Comparison of ENCODE assay signal across 1 cellular context in genomic region chr1:202806845-202807366, GRCh38.
TF ChIP-seq lines count a peak whose summit lies in the region.

No MANE protein-coding gene starts in this region.

TF ChIP-seq in K562, 482 proteins besides CTCF, POLR2A, EP300 and RAD21 (continued from another document and continues in another):
- TF ChIP-seq USF2 (CRISPR knock-in tag; IDR thresholded peaks at IDR 0.05) (no peak), RBM39 (optimal IDR thresholded peaks at IDR 0.05; ENCODE audit: low read depth, low read length) (no peak), ZNF79 (CRISPR knock-in tag; IDR thresholded peaks at IDR 0.05; ENCODE audit: low read depth) (no peak), ZNF584 (CRISPR knock-in tag; IDR thresholded peaks at IDR 0.05; ENCODE audit: low read depth) (no peak), SOX6 (IDR thresholded peaks at IDR 0.05) (no peak), MAFG (tag; conservative IDR thresholded peaks at IDR 0.05) (no peak), E2F4 (CRISPR knock-in tag; IDR thresholded peaks at IDR 0.05; ENCODE audit: low read depth) (peak; percentile 36; the same call in 1 of the 2 replicates), BHLHE40 (IDR thresholded peaks at IDR 0.05; ENCODE audit: low read length) (0 out of 2 replicates have a peak, but pooled peaks have one; percentile 7), ZNF263 (CRISPR knock-in tag; IDR thresholded peaks at IDR 0.05; ENCODE audit: borderline replicate concordance) (no peak), HCFC1 (IDR thresholded peaks at IDR 0.05; ENCODE audit: low read depth, low read length) (no peak), NR4A1 (CRISPR knock-in tag; IDR thresholded peaks at IDR 0.05) (0 out of 2 replicates have a peak, but pooled peaks have one; percentile 53), NR4A1 (tag; IDR thresholded peaks at IDR 0.05) (no peak), CREBBP (IDR thresholded peaks at IDR 0.05; ENCODE audit: low read depth, low read length) (no peak), THRB (CRISPR knock-in tag; conservative IDR thresholded peaks at IDR 0.05) (no peak), TCFL5 (CRISPR knock-in tag; conservative IDR thresholded peaks at IDR 0.05) (no peak), ZNF347 (CRISPR knock-in tag; IDR thresholded peaks at IDR 0.05; ENCODE audit: low read depth) (no peak), NCOA4 (IDR thresholded peaks at IDR 0.05; ENCODE audit: partially characterized antibody) (no peak), SFPQ (IDR thresholded peaks at IDR 0.05; ENCODE audit: low read depth, low read length) (no peak), TEAD4 (IDR thresholded peaks at IDR 0.05; ENCODE audit: low read length) (no peak), TEAD4 (CRISPR knock-in tag; IDR thresholded peaks at IDR 0.05; ENCODE audit: borderline replicate concordance) (no peak), MLX (CRISPR knock-in tag; conservative IDR thresholded peaks at IDR 0.05) (no peak), ELK1 (CRISPR knock-in tag; IDR thresholded peaks at IDR 0.05) (no peak), YY1 (IDR thresholded peaks at IDR 0.05; ENCODE audit: borderline replicate concordance in 1 of 3, control insufficient read depth in 1 of 3, extremely low read depth in 1 of 3, insufficient read depth in 3 of 3, insufficient read length in 1 of 3, insufficient replicate concordance in 2 of 3, low read depth in 1 of 3, low read length in 2 of 3) (peak in 2 of 3 experiments; percentile 35 to 63), SMARCC2 (IDR thresholded peaks at IDR 0.05; ENCODE audit: low read depth) (no peak), HNRNPH1 (optimal IDR thresholded peaks at IDR 0.05; ENCODE audit: low read depth, low read length) (no peak), SNAPC5 (CRISPR knock-in tag; IDR thresholded peaks at IDR 0.05) (no peak), CHD4 (IDR thresholded peaks at IDR 0.05; ENCODE audit: insufficient read depth, insufficient replicate concordance, low read depth, low read length, poor library complexity, severe bottlenecking) (peak; percentile 5), EP400 (IDR thresholded peaks at IDR 0.05) (no peak), POLR3G (IDR thresholded peaks at IDR 0.05; ENCODE audit: extremely low read depth, insufficient read length, insufficient replicate concordance) (no peak), THRA (IDR thresholded peaks at IDR 0.05) (no peak), GMEB1 (CRISPR knock-in tag; IDR thresholded peaks at IDR 0.05) (no peak), PTBP1 (IDR thresholded peaks at IDR 0.05; ENCODE audit: low read depth, low read length) (no peak), GATA2 (CRISPR knock-in tag; IDR thresholded peaks at IDR 0.05) (no peak), SREBF1 (IDR thresholded peaks at IDR 0.05; ENCODE audit: borderline replicate concordance, low read depth, low read length) (no peak), RB1 (IDR thresholded peaks at IDR 0.05; ENCODE audit: low read depth) (no peak), ZBTB26 (CRISPR knock-in tag; IDR thresholded peaks at IDR 0.05) (no peak), FOXJ3 (CRISPR knock-in tag; IDR thresholded peaks at IDR 0.05) (no peak), TAF15 (IDR thresholded peaks at IDR 0.05; ENCODE audit: low read depth, low read length) (no peak), ZBTB40 (IDR thresholded peaks at IDR 0.05) (peak; percentile 47; the same call in 1 of the 2 replicates), ZBTB40 (CRISPR knock-in tag; IDR thresholded peaks at IDR 0.05) (no peak)
